Comparison of ENCODE assay signal across 16 cellular contexts in genomic region chr21:33673473-33673872, GRCh38. TPM values are rescaled to one million over a fixed set of nuclear protein-coding genes. Genes with fewer than 3 reads are reported as not detected.
DNase-seq lines count a peak whose midpoint lies in the region; ATAC-seq and TF ChIP-seq lines count a peak whose summit lies in the region.
"Had no signal": no experiment of that assay in that cellular context is flagged by ENCODE, and none has a peak within 500 bp of the region (broad histone marks: within the 10 kb centered on the region; RNA-seq: fewer than 3 reads in every experiment).

No MANE protein-coding gene starts in this region.

- no peaks in the 10 kb centered on the region for H3K9me3 Mint-ChIP-seq in type B pancreatic cell
- H3K9me3 Mint-ChIP-seq: CD4-positive, alpha-beta T cell had no signal

- no peak overlapping the region for H3K4me3 Mint-ChIP-seq in type B pancreatic cell
- H3K4me3 Mint-ChIP-seq: CD4-positive, alpha-beta T cell had no signal

- no peak overlapping the region for H3K56ac ChIP-seq in mesendoderm (ENCODE audit: low read length)

- no peak overlapping the region for H3K18ac ChIP-seq in mesendoderm (ENCODE audit: low read length)
- H3K18ac ChIP-seq in mesenchymal stem cell (ENCODE audit: low read depth in 1 of 2, low read length in 2 of 2), result no peak overlapping the region

- H3K27ac ChIP-seq in cardiac muscle cell, result peak overlapping the region; percentile 25
- H3K27ac ChIP-seq in mesendoderm (ENCODE audit: low read depth, low read length), result no peak overlapping the region
- H3K27ac ChIP-seq in mesenchymal stem cell (ENCODE audit: low read length, poor library complexity, severe bottlenecking), result no peak overlapping the region
- H3K27ac ChIP-seq: 22Rv1, A549, C4-2B, GM23248 had no signal

- H3K79me1 ChIP-seq in mesendoderm (ENCODE audit: low read length) (peaks cover 9% of the 10 kb centered on the region), mesenchymal stem cell (replicated peaks; ENCODE audit: low read length, poor library complexity, severe bottlenecking) (peaks cover 14% of the 10 kb centered on the region)

- no peaks in the 10 kb centered on the region for H3K27me3 Mint-ChIP-seq in type B pancreatic cell
- H3K27me3 Mint-ChIP-seq: CD4-positive, alpha-beta T cell had no signal

- H3K4me3 ChIP-seq in cardiac muscle cell (no peak overlapping the region), mesendoderm (ENCODE audit: low read length) (no peak overlapping the region), mesenchymal stem cell (ENCODE audit: insufficient read depth in 1 of 2, low read depth in 1 of 2, low read length in 2 of 2) (no peak overlapping the region)
- H3K4me3 ChIP-seq: A549, GM23248 had no signal

- H3K27me3 ChIP-seq in cardiac muscle cell (no peaks in the 10 kb centered on the region), mesendoderm (ENCODE audit: insufficient read depth, low read length, poor library complexity) (no peaks in the 10 kb centered on the region), mesenchymal stem cell (ENCODE audit: control insufficient read depth in 1 of 2, insufficient read depth in 1 of 2, low read length in 2 of 2) (no peaks in the 10 kb centered on the region)

- no peaks in the 10 kb centered on the region for H3K36me3 ChIP-seq in cardiac muscle cell
- no peaks in the 10 kb centered on the region for H3K36me3 ChIP-seq in mesendoderm (ENCODE audit: control insufficient read depth, insufficient read depth, low read length)
- no peaks in the 10 kb centered on the region for H3K36me3 ChIP-seq in mesenchymal stem cell (ENCODE audit: control insufficient read depth in 1 of 2, insufficient read depth in 2 of 2, low read depth in 1 of 2, low read length in 2 of 2)

- H2BK5ac ChIP-seq in mesendoderm (ENCODE audit: low read length) (no peak overlapping the region), mesenchymal stem cell (ENCODE audit: low read depth, low read length, poor library complexity, severe bottlenecking) (no peak overlapping the region)

- H3K4ac ChIP-seq in mesendoderm (ENCODE audit: low read depth, low read length), result no peak overlapping the region
- no peak overlapping the region for H3K4ac ChIP-seq in mesenchymal stem cell (ENCODE audit: low read depth in 1 of 2, low read length in 2 of 2)

- H3K9me3 ChIP-seq in cardiac muscle cell (ENCODE audit: low read depth) (no peaks in the 10 kb centered on the region), mesenchymal stem cell (ENCODE audit: control insufficient read depth, low read length) (no peaks in the 10 kb centered on the region)
- H3K9me3 ChIP-seq: A549, Caco-2 had no signal

- H3K4me2 ChIP-seq in mesendoderm (ENCODE audit: low read length), result no peak overlapping the region
- H3K4me2 ChIP-seq in mesenchymal stem cell (ENCODE audit: low read length, poor library complexity, severe bottlenecking), result no peak overlapping the region
- H3K4me2 ChIP-seq: A549 had no signal

- WGBS in mesendoderm (ENCODE audit: extremely low coverage, insufficient coverage, low lambda C conversion rate), result no CpG with 5 or more reads among the region's 8 CpGs
- WGBS in mesenchymal stem cell, result 89% methylated on average over 8 of the region's 8 CpGs

- no peak overlapping the region for H2BK12ac ChIP-seq in mesenchymal stem cell (ENCODE audit: low read length in 2 of 2)

- H3K4me1 ChIP-seq in cardiac muscle cell (ENCODE audit: low read depth) (peaks cover 4% of the 10 kb centered on the region), mesendoderm (ENCODE audit: control insufficient read depth, low read depth, low read length) (no peaks in the 10 kb centered on the region), mesenchymal stem cell (ENCODE audit: control insufficient read depth, insufficient read depth, low read depth, low read length) (peaks cover 2% of the 10 kb centered on the region)

- H3K23ac ChIP-seq in mesendoderm (ENCODE audit: low read length) (no peak overlapping the region), mesenchymal stem cell (ENCODE audit: low read length in 2 of 2) (no peak overlapping the region)

- DNase-seq in cardiac muscle cell (ENCODE audit: low read depth in 1 of 2, low spot score in 1 of 2), result no peak
- DNase-seq in left cardiac atrium, result no peak
- peak; percentile 59 for DNase-seq in mesendoderm
- no peak for DNase-seq in type B pancreatic cell (ENCODE audit: extremely low spot score, unreplicated experiment)
- DNase-seq in mesenchymal stem cell, result no peak
- DNase-seq in globus pallidus (ENCODE audit: low spot score), result no peak
- DNase-seq: AML-193; Caco-2; CD4-positive, alpha-beta T cell; GM23248; H7 had no signal

- no peak overlapping the region for H3K9ac ChIP-seq in mesendoderm (ENCODE audit: low read length)
- H3K9ac ChIP-seq in mesenchymal stem cell (ENCODE audit: low read length), result no peak overlapping the region
- H3K9ac ChIP-seq: GM23248 had no signal

- peaks cover 16% of the 10 kb centered on the region for H3K36me3 Mint-ChIP-seq in type B pancreatic cell

- no peak overlapping the region for H2AFZ ChIP-seq in mesenchymal stem cell (ENCODE audit: low read depth, low read length)
- H2AFZ ChIP-seq: GM23248 had no signal

- H3K79me2 ChIP-seq in mesendoderm (ENCODE audit: control insufficient read depth, insufficient read depth, low read length), result peaks cover 47% of the 10 kb centered on the region

- peak overlapping the region; percentile 12 for H3K27ac Mint-ChIP-seq in type B pancreatic cell
- H3K27ac Mint-ChIP-seq: CD4-positive, alpha-beta T cell had no signal

- H2BK120ac ChIP-seq in mesendoderm (ENCODE audit: low read depth, low read length), result no peak overlapping the region
- H2BK120ac ChIP-seq in mesenchymal stem cell (ENCODE audit: low read depth, low read length), result no peak overlapping the region

- no peak overlapping the region for H2BK15ac ChIP-seq in mesendoderm (replicated peaks; ENCODE audit: low read depth)
- H2BK15ac ChIP-seq in mesenchymal stem cell (ENCODE audit: low read depth, poor library complexity, severe bottlenecking), result no peak overlapping the region

- no peak overlapping the region for H3K14ac ChIP-seq in mesenchymal stem cell (ENCODE audit: low read length in 2 of 2)

- no peak overlapping the region for H4K5ac ChIP-seq in mesendoderm (ENCODE audit: low read length)

- H2AK5ac ChIP-seq in mesendoderm (ENCODE audit: low read length) (no peak overlapping the region), mesenchymal stem cell (ENCODE audit: low read length, severe bottlenecking) (no peak overlapping the region)

- ATAC-seq in left cardiac atrium, result no peak
- ATAC-seq in GM18867 (IDR thresholded peaks at IDR 0.05; ENCODE audit: unreplicated experiment), result no peak
- ATAC-seq: A549, HCT116 had no signal

- H4K91ac ChIP-seq in mesenchymal stem cell (ENCODE audit: low read length), result no peak overlapping the region

- peaks cover 29% of the 10 kb centered on the region for H3K4me1 Mint-ChIP-seq in type B pancreatic cell (ENCODE audit: unreplicated experiment)

- H4K8ac ChIP-seq in mesendoderm (ENCODE audit: low read depth, low read length) (no peak overlapping the region), mesenchymal stem cell (ENCODE audit: low read length) (no peak overlapping the region)

- TF ChIP-seq CTCF in cardiac muscle cell (IDR thresholded peaks at IDR 0.05; ENCODE audit: low read depth, low read length) (no peak), type B pancreatic cell (conservative IDR thresholded peaks at IDR 0.05) (no peak)

- intact Hi-C loops in left cardiac atrium (cut with DNase I), result no loop called here

RNA-seq across cellular contexts. Expression of gene ITSN1, which starts 31.2 kb away (rescaled TPM):
- total RNA-seq in cardiac muscle cell (125 and 139 TPM in 2 replicates), left cardiac atrium (10 to 100 TPM; 59.2 to 75.3 TPM), type B pancreatic cell (ENCODE audit: low replicate concordance) (44.7 and 89.1 TPM in 2 replicates)
- 90.9 and 92.4 TPM in 2 replicates for polyA plus RNA-seq in cardiac muscle cell
- polyA plus RNA-seq in mesendoderm (2013, experiment 1 of 2), result 44.4 TPM
- polyA plus RNA-seq in mesendoderm (2013, experiment 2 of 2), result 47.3 TPM
- polyA plus RNA-seq in mesenchymal stem cell (2013, experiment 1 of 2), result 32.0 TPM
- polyA plus RNA-seq in mesenchymal stem cell (2013, experiment 2 of 2), result 30.6 TPM

RNA-seq across cellular contexts. Expression of gene CRYZL1, which starts 31.9 kb away (rescaled TPM):
- 17.0 and 58.3 TPM in 2 replicates for total RNA-seq in cardiac muscle cell
- polyA plus RNA-seq in cardiac muscle cell, result 58.1 and 79.4 TPM in 2 replicates
- total RNA-seq in left cardiac atrium, result 10 to 100 TPM; 21.6 to 30.6 TPM
- 10.0 TPM for polyA plus RNA-seq in mesendoderm (2013, experiment 1 of 2)
- polyA plus RNA-seq in mesendoderm (2013, experiment 2 of 2), result 9.7 TPM
- 36.8 and 50.4 TPM in 2 replicates for total RNA-seq in type B pancreatic cell (ENCODE audit: low replicate concordance)
- polyA plus RNA-seq in mesenchymal stem cell (2013, experiment 1 of 2), result 34.0 TPM
- 33.9 TPM for polyA plus RNA-seq in mesenchymal stem cell (2013, experiment 2 of 2)
